Comparison of ENCODE assay signal across 16 cellular contexts in genomic region chr7:128075536-128076095, GRCh38. TPM values are rescaled to one million over a fixed set of nuclear protein-coding genes. Genes with fewer than 3 reads are reported as not detected.
DNase-seq lines count a peak whose midpoint lies in the region; ATAC-seq and TF ChIP-seq lines count a peak whose summit lies in the region.
"Had no signal": no experiment of that assay in that cellular context is flagged by ENCODE, and none has a peak within 500 bp of the region (broad histone marks: within the 10 kb centered on the region; RNA-seq: fewer than 3 reads in every experiment).

No MANE protein-coding gene starts in this region.

- DNase-seq in NCI-H1417 (lab: John Stamatoyannopoulos, UW), result peak in 2 of 3 experiments; percentile 58 to 75
- DNase-seq in NCI-H1417 treated with DMSO at 0.1 percent for 48 hours (lab: John Stamatoyannopoulos, UW), result no peak
- peak; percentile 23 for DNase-seq in cerebellar cortex (ENCODE audit: low spot score)
- DNase-seq in neural progenitor cell (ENCODE audit: low spot score), result no peak
- DNase-seq in left ventricle myocardium superior, result no peak
- DNase-seq in T1000 (lab: John Stamatoyannopoulos, UW), result no peak
- DNase-seq: 8988T, Caco-2, NCI-H1048, NCI-H1694, NCI-H510A treated with DMSO at 0.1 percent for 48 hours had no signal

- no peak overlapping the region for H2AFZ ChIP-seq in neural progenitor cell (replicated peaks)

- ATAC-seq in left ventricle myocardium superior, result no peak
- no peak for ATAC-seq in HG02571 (IDR thresholded peaks at IDR 0.05; ENCODE audit: unreplicated experiment)

- H3K4me1 Mint-ChIP-seq in neural progenitor cell, result peaks cover 36% of the 10 kb centered on the region
- H3K4me1 Mint-ChIP-seq: CD14-positive monocyte had no signal

- H3K9ac ChIP-seq in neural progenitor cell, result no peak overlapping the region

- peaks cover 0 to 16% of the 10 kb centered on the region in 2 experiments; a peak in 1 of 3 replicates for H3K36me3 ChIP-seq in HEK293 (ENCODE audit: control insufficient read depth in 2 of 2, insufficient read depth in 1 of 2, low read length in 2 of 2)
- H3K36me3 ChIP-seq in neural progenitor cell, result no peaks in the 10 kb centered on the region

- no peak overlapping the region for H3K4me3 ChIP-seq in HEK293 (ENCODE audit: low read depth, low read length)
- H3K4me3 ChIP-seq in neural progenitor cell, result no peak overlapping the region

- H3K4me1 ChIP-seq in HEK293 (ENCODE audit: control insufficient read depth, insufficient read depth, low read length) (no peaks in the 10 kb centered on the region), neural progenitor cell (peaks cover 25% of the 10 kb centered on the region)
- H3K4me1 ChIP-seq: Caco-2 had no signal

- no peaks in the 10 kb centered on the region for H3K9me3 Mint-ChIP-seq in neural progenitor cell
- H3K9me3 Mint-ChIP-seq: CD14-positive monocyte had no signal

- no peak for TF ChIP-seq CTCF in HEK293 (tag by site-specific recombination; IDR thresholded peaks at IDR 0.05)
- no peak for TF ChIP-seq CTCF in neural progenitor cell (IDR thresholded peaks at IDR 0.05)

- no peak overlapping the region for H3K27ac Mint-ChIP-seq in neural progenitor cell

- intact Hi-C loops in left ventricle myocardium superior (cut with micrococcal nuclease), result no loop called here

- no peaks in the 10 kb centered on the region for H3F3A ChIP-seq in neural progenitor cell (ENCODE audit: low read depth)

- no peaks in the 10 kb centered on the region for H3K27me3 ChIP-seq in neural progenitor cell

- H4K20me1 ChIP-seq in neural progenitor cell (ENCODE audit: low read depth), result peaks cover 28% of the 10 kb centered on the region

- H3K27ac ChIP-seq in HEK293 (ENCODE audit: extremely low read depth, low read depth, low read length) (no peak overlapping the region), neural progenitor cell (no peak overlapping the region)

- peaks cover 4% of the 10 kb centered on the region for H3K27me3 Mint-ChIP-seq in neural progenitor cell (ENCODE audit: insufficient read depth, low read depth)

- POLR2A ChIA-PET in HEK293 (lab: Yijun Ruan, JAX), result no interaction called here

- CTCF ChIA-PET in HEK293 (lab: Yijun Ruan, JAX), result interaction anchor here (1.0 kb wide), 1 partner anchor 60 kb away, joined by 3 read pairs; no protein-coding TSS in a partner anchor

- H3K36me3 Mint-ChIP-seq in neural progenitor cell, result peaks cover 5% of the 10 kb centered on the region

- H3K4me3 Mint-ChIP-seq in neural progenitor cell, result no peak overlapping the region
- H3K4me3 Mint-ChIP-seq: CD14-positive monocyte had no signal

- H3K79me2 ChIP-seq in neural progenitor cell (ENCODE audit: low read depth), result no peaks in the 10 kb centered on the region

- H3K4me2 ChIP-seq in neural progenitor cell, result peak overlapping the region; percentile 13

- no peaks in the 10 kb centered on the region for H3K9me3 ChIP-seq in HEK293 (ENCODE audit: control insufficient read depth, insufficient read depth, low read depth, low read length)
- H3K9me3 ChIP-seq in neural progenitor cell (ENCODE audit: low read depth), result no peaks in the 10 kb centered on the region
- H3K9me3 ChIP-seq: Caco-2 had no signal

TF ChIP-seq in HEK293, 187 proteins besides CTCF, POLR2A, EP300 and RAD21:
- TF ChIP-seq GLIS1 (tag by site-specific recombination; IDR thresholded peaks at IDR 0.05) (peak; percentile 75), ZNF530 (tag by site-specific recombination; IDR thresholded peaks at IDR 0.05; ENCODE audit: low read depth) (no peak), GLIS2 (tag by site-specific recombination; IDR thresholded peaks at IDR 0.05) (0 out of 2 replicates have a peak, but pooled peaks have one; percentile 28)

RNA-seq across cellular contexts. Expression of gene LRRC4, which starts 44.4 kb away (rescaled TPM):
- total RNA-seq in neural progenitor cell (ENCODE audit: low replicate concordance) (19.8 and 26.9 TPM in 2 replicates), left ventricle myocardium superior (3.3 TPM)
- total RNA-seq: Caco-2, OCI-LY7, RPMI7951 had no signal

Comparison
In these comparisons a context has a peak if more than half of its experiments do, and no peak if none do; other contexts are left out.
1. DNase-seq: peak in NCI-H1417 (2 of 3) and cerebellar cortex (single experiment); none in NCI-H1417 treated with DMSO at 0.1 percent for 48 hours (single experiment), neural progenitor cell (single experiment), left ventricle myocardium superior (single experiment) and T1000 (single experiment).